In the genomic region with DNA sequence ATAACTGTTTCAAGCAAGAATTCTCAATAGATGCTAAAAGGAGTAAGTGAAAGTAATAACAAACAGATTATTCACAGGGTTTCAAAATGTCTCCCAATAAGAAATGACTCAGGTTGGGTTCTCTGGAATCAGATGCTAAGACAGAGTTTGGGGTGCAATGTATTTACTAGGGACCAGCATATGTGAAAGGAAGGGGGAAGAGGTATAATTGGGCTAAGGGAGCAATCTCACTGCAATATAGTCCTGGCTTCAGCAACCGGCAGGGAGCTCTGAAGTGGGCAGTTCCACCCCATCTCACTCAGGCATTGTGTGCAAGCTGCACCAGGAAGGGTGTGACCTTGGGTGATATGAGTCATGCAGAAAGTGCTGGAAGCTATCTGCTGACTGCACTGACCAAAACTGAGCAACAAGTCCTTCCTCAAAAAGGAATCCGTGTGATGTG, we compare ENCODE assay signal across 8 cellular contexts. TPM values are rescaled to one million over a fixed set of nuclear protein-coding genes. Genes with fewer than 3 reads are reported as not detected.
DNase-seq lines count a peak whose midpoint lies in the region; ATAC-seq lines count a peak whose summit lies in the region.

No MANE protein-coding gene starts in this region.

- intact Hi-C loops in posterior vena cava (cut with DNase I) = no loop called here

- DNase-seq in GM04503 (ENCODE audit: low read depth) = peak; percentile 65
- peak; percentile 88 for DNase-seq in M059J (ENCODE audit: low read depth)
- peak; percentile 31 to 35 for DNase-seq in activated CD8-positive, alpha-beta memory T cell treated with anti-CD3 and anti-CD28 coated beads for 4 hours (ENCODE audit: low read depth in 2 of 2)
- DNase-seq in fibroblast of peridontal ligament (ENCODE audit: extremely low read depth) = peak; percentile 79
- DNase-seq in posterior vena cava (ENCODE audit: low spot score) = peak; percentile 84
- DNase-seq in SK-N-DZ (ENCODE audit: low spot score) = no peak
- DNase-seq in T-helper 9 cell = no peak

- peak; percentile 98 for ATAC-seq in GM21786 (IDR thresholded peaks at IDR 0.05; ENCODE audit: unreplicated experiment)

RNA-seq across cellular contexts. Expression of gene ZDHHC20, which starts 23.4 kb away (rescaled TPM):
- 102 and 105 TPM in 2 replicates for total RNA-seq in M059J (2014; rRNA removed; shearing (Covaris generic))
- 10 to 100 TPM; 57.6 to 60.4 TPM for total RNA-seq in posterior vena cava
- polyA plus RNA-seq in SK-N-DZ (2014; cell fraction: cytosol; rRNA removed) = 28.5 and 29.2 TPM in 2 replicates
- polyA plus RNA-seq in SK-N-DZ (2014; cell fraction: nucleus; rRNA removed) = 21.2 and 21.4 TPM in 2 replicates

Comparison
In these comparisons a context has a peak if more than half of its experiments do, and no peak if none do; other contexts are left out.
1. DNase-seq: peak in GM04503 (single experiment), M059J (single experiment), activated CD8-positive, alpha-beta memory T cell treated with anti-CD3 and anti-CD28 coated beads for 4 hours (2 of 2), fibroblast of peridontal ligament (single experiment) and posterior vena cava (single experiment); none in SK-N-DZ (single experiment) and T-helper 9 cell (single experiment).